In the genomic region with DNA sequence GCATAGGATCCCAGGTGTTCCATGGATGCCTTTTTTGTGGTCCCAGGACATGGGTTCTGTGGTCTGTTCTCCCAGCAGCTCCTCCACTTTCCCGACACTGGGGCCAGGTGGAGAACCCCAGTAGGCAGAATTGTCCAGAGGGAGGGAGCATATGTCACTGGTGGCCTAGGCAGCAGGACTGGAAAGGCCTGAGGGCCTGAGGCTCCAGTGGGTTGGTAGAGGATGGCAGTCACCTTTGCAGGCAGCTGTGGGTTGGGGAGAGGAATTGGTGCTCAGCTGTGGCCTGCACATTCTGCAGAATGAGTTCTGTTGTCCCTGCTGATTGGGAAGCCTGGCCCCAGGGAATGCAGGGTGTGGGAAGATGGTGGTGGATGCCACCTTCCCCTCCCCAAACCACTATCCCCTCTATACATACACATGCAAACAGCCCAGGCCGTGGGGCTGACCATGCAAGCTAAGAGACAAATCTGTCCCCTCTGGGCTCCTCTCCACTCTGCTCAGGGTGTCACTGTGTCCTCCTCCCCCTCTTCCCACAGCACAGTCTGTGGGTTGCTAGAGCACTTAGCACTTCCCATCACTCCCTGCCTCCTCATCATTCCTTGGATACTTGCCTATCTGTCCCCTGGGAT, we compare ENCODE assay signal across 20 cellular contexts. TPM values are rescaled to one million over a fixed set of nuclear protein-coding genes. Genes with fewer than 3 reads are reported as not detected.
DNase-seq lines count a peak whose midpoint lies in the region; ATAC-seq, FAIRE-seq and TF ChIP-seq lines count a peak whose summit lies in the region.
"Had no signal": no experiment of that assay in that cellular context is flagged by ENCODE, and none has a peak within 500 bp of the region (broad histone marks: within the 10 kb centered on the region; RNA-seq: fewer than 3 reads in every experiment).

No MANE protein-coding gene starts in this region.

- FAIRE-seq in bronchial epithelial cell (lab: Jason Lieb, UNC), result peak; percentile 28
- FAIRE-seq: A204.1, GM12878, GM19239 had no signal

- H3K27ac ChIP-seq in tibial artery, result peak overlapping the region; percentile 73 to 78
- H3K27ac ChIP-seq: HL-60, SJCRH30 had no signal

- H3K36me3 Mint-ChIP-seq in mesothelial cell of epicardium, result peaks cover 3% of the 10 kb centered on the region
- no peaks in the 10 kb centered on the region for H3K36me3 Mint-ChIP-seq in activated naive CD8-positive, alpha-beta T cell treated with anti-CD3 and anti-CD28 coated beads for 36 hours

- H3K27me3 Mint-ChIP-seq in mesothelial cell of epicardium (ENCODE audit: low read depth), result no peaks in the 10 kb centered on the region
- H3K27me3 Mint-ChIP-seq in activated naive CD8-positive, alpha-beta T cell treated with anti-CD3 and anti-CD28 coated beads for 36 hours, result peaks cover 4% of the 10 kb centered on the region

- H3K4me3 Mint-ChIP-seq in mesothelial cell of epicardium, result no peak overlapping the region
- H3K4me3 Mint-ChIP-seq in activated naive CD8-positive, alpha-beta T cell treated with anti-CD3 and anti-CD28 coated beads for 36 hours, result no peak overlapping the region

- no peaks in the 10 kb centered on the region for H3K9me3 ChIP-seq in tibial artery
- H3K9me3 ChIP-seq: Caco-2, SJCRH30 had no signal

- no peaks in the 10 kb centered on the region for H3K9me3 Mint-ChIP-seq in mesothelial cell of epicardium
- H3K9me3 Mint-ChIP-seq in activated naive CD8-positive, alpha-beta T cell treated with anti-CD3 and anti-CD28 coated beads for 36 hours, result no peaks in the 10 kb centered on the region

- intact Hi-C loops in cardiac septum (cut with DNase I) (no loop called here), Right ventricle myocardium inferior (cut with DNase I) (no loop called here), tibial artery (cut with DNase I; ENCODE audit: low total_unique reads) (no loop called here)

- peaks cover 45% of the 10 kb centered on the region for H3K4me1 Mint-ChIP-seq in mesothelial cell of epicardium
- no peaks in the 10 kb centered on the region for H3K4me1 Mint-ChIP-seq in activated naive CD8-positive, alpha-beta T cell treated with anti-CD3 and anti-CD28 coated beads for 36 hours

- peaks cover 5% of the 10 kb centered on the region for H3K36me3 ChIP-seq in bronchial epithelial cell (ENCODE audit: control insufficient read depth, insufficient read depth, low read length)
- peaks cover 0 to 4% (median 3%) of the 10 kb centered on the region in 3 donors for H3K36me3 ChIP-seq in tibial artery
- H3K36me3 ChIP-seq: SJCRH30 had no signal

- DNase-seq in cardiac septum (ENCODE audit: low spot score) (peak; percentile 74), Right ventricle myocardium inferior (ENCODE audit: missing footprints) (no peak), bronchial epithelial cell (ENCODE audit: low read depth) (no peak), mesothelial cell of epicardium (ENCODE audit: low spot score in 2 of 2, unreplicated experiment in 2 of 2) (no peak), tibial artery (peak; percentile 17 to 51), NCI-H82 treated with DMSO at 0.1 percent for 48 hours (lab: John Stamatoyannopoulos, UW; ENCODE audit: unreplicated experiment) (no peak)
- no peak for DNase-seq in activated naive CD8-positive, alpha-beta T cell treated with anti-CD3 and anti-CD28 coated beads for 36 hours
- DNase-seq: Caco-2, KBM-7, MM.1S, NCI-H1105, NCI-H187, NCI-H446, SJCRH30 had no signal

- TF ChIP-seq CTCF in bronchial epithelial cell (IDR thresholded peaks at IDR 0.05; ENCODE audit: insufficient read depth, low read length, severe bottlenecking) (no peak), mesothelial cell of epicardium (IDR thresholded peaks at IDR 0.05; ENCODE audit: unreplicated experiment) (no peak), tibial artery (IDR thresholded peaks at IDR 0.05) (no peak)

- peaks cover 11 to 85% (median 47%) of the 10 kb centered on the region in 4 donors for H3K4me1 ChIP-seq in tibial artery

- ATAC-seq in Right ventricle myocardium inferior (no peak), HG02610 (IDR thresholded peaks at IDR 0.05; ENCODE audit: unreplicated experiment) (no peak)
- ATAC-seq: GM12878, HCT116 had no signal

- H3K4me3 ChIP-seq in bronchial epithelial cell (ENCODE audit: low read depth, low read length), result no peak overlapping the region
- H3K4me3 ChIP-seq in tibial artery, result no peak overlapping the region
- H3K4me3 ChIP-seq: GM12878, SJCRH30 had no signal

- H3K27me3 ChIP-seq in bronchial epithelial cell (ENCODE audit: control insufficient read depth, insufficient read depth, low read length), result no peaks in the 10 kb centered on the region
- H3K27me3 ChIP-seq in tibial artery, result no peaks in the 10 kb centered on the region
- H3K27me3 ChIP-seq: SJCRH30 had no signal

- H3K27ac Mint-ChIP-seq in mesothelial cell of epicardium, result peak overlapping the region; percentile 35
- no peak overlapping the region for H3K27ac Mint-ChIP-seq in activated naive CD8-positive, alpha-beta T cell treated with anti-CD3 and anti-CD28 coated beads for 36 hours

RNA-seq across cellular contexts. Expression of gene CTIF, which starts 11.4 kb away (rescaled TPM):
- total RNA-seq in cardiac septum (84.3 TPM), Right ventricle myocardium inferior (74.0 TPM), bronchial epithelial cell (15.0 and 16.1 TPM in 2 replicates), mesothelial cell of epicardium (64.3 to 67.9 TPM (median 66.0 TPM) in 3 replicates)
- 1 to 10 TPM; 2.3 to 3.5 TPM for total RNA-seq in activated naive CD8-positive, alpha-beta T cell treated with anti-CD3 and anti-CD28 coated beads for 36 hours

Comparison
In these comparisons a context has a peak if more than half of its experiments do, and no peak if none do; other contexts are left out.
1. DNase-seq: peak in cardiac septum (single experiment) and tibial artery (2 of 2); none in Right ventricle myocardium inferior (single experiment), bronchial epithelial cell (single experiment), mesothelial cell of epicardium (0 of 2), NCI-H82 treated with DMSO at 0.1 percent for 48 hours (single experiment) and activated naive CD8-positive, alpha-beta T cell treated with anti-CD3 and anti-CD28 coated beads for 36 hours (single experiment).